ENCODE assay signal across 1 cellular context in the genomic region with DNA sequence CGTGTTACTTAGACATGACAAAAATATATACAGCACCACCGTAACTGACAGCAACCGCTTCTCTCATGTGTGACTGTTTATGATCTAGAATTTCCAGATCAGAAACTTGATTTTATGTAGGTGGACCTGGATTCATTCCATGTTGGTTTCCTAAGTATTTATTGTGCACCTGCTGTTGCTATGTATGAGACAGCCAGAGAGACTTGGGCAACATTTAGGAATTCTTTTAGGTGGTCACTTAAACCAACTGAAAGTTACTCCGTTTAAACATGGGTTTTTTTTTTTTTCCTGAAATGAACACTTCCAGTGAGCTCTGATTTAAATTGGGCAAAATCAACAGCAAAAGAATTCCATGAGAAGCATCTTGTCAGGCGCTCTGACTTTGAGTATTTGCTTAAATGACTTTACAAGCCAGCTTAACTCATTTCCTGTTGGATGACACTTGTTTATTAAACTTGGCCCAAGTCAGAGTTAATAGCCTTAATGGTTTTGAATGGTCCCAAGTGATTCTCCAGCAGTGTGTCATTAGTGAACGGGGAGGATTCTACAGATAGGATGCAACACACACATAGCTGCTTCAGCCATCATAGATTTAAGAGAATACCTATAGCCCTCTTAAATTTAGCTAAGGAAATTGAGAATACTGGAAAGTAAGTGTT.
TF ChIP-seq lines count a peak whose summit lies in the region.

No MANE protein-coding gene starts in this region.

TF ChIP-seq in SK-N-SH treated with all-trans-retinoic acid at 6 μM for 48 hours, 23 proteins besides CTCF, POLR2A, EP300 and RAD21 (continued from another document):
- TF ChIP-seq POU6F1 (CRISPR knock-in tag; IDR thresholded peaks at IDR 0.05; ENCODE audit: borderline replicate concordance, low read depth), result no peak
